Comparison of ENCODE assay signal across 1 cellular context in genomic region chr10:5828725-5829124, GRCh38.
TF ChIP-seq lines count a peak whose summit lies in the region.

No MANE protein-coding gene starts in this region.

TF ChIP-seq in K562, 482 proteins besides CTCF, POLR2A, EP300 and RAD21 (continued from another document):
- TF ChIP-seq, protein P1, sequence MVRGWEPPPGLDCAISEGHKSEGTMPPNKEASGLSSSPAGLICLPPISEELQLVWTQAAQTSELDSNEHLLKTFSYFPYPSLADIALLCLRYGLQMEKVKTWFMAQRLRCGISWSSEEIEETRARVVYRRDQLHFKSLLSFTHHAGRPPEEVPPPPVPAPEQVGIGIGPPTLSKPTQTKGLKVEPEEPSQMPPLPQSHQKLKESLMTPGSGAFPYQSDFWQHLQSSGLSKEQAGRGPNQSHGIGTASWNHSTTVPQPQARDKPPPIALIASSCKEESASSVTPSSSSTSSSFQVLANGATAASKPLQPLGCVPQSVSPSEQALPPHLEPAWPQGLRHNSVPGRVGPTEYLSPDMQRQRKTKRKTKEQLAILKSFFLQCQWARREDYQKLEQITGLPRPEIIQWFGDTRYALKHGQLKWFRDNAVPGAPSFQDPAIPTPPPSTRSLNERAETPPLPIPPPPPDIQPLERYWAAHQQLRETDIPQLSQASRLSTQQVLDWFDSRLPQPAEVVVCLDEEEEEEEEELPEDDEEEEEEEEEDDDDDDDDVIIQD (CRISPR knock-in tag; IDR thresholded peaks at IDR 0.05) = no peak
- TF ChIP-seq FOS (IDR thresholded peaks at IDR 0.05; ENCODE audit: extremely low read depth, insufficient read length) (no peak), KDM4B (IDR thresholded peaks at IDR 0.05; ENCODE audit: borderline replicate concordance in 2 of 2, low read depth in 1 of 2) (no peak), DNMT1 (IDR thresholded peaks at IDR 0.05) (no peak), ZNF764 (CRISPR knock-in tag; IDR thresholded peaks at IDR 0.05; ENCODE audit: low read depth) (no peak), CHCHD3 (CRISPR knock-in tag; IDR thresholded peaks at IDR 0.05) (no peak), NRF1 (conservative IDR thresholded peaks at IDR 0.05 in 1 of 2, IDR thresholded peaks at IDR 0.05 in 1 of 2) (no peak), YY1 (IDR thresholded peaks at IDR 0.05; ENCODE audit: borderline replicate concordance in 1 of 3, control insufficient read depth in 1 of 3, extremely low read depth in 1 of 3, insufficient read depth in 3 of 3, insufficient read length in 1 of 3, insufficient replicate concordance in 2 of 3, low read depth in 1 of 3, low read length in 2 of 3) (no peak), ZSCAN29 (IDR thresholded peaks at IDR 0.05) (no peak), ZNF140 (CRISPR knock-in tag; IDR thresholded peaks at IDR 0.05) (no peak)
- TF ChIP-seq, protein P2, sequence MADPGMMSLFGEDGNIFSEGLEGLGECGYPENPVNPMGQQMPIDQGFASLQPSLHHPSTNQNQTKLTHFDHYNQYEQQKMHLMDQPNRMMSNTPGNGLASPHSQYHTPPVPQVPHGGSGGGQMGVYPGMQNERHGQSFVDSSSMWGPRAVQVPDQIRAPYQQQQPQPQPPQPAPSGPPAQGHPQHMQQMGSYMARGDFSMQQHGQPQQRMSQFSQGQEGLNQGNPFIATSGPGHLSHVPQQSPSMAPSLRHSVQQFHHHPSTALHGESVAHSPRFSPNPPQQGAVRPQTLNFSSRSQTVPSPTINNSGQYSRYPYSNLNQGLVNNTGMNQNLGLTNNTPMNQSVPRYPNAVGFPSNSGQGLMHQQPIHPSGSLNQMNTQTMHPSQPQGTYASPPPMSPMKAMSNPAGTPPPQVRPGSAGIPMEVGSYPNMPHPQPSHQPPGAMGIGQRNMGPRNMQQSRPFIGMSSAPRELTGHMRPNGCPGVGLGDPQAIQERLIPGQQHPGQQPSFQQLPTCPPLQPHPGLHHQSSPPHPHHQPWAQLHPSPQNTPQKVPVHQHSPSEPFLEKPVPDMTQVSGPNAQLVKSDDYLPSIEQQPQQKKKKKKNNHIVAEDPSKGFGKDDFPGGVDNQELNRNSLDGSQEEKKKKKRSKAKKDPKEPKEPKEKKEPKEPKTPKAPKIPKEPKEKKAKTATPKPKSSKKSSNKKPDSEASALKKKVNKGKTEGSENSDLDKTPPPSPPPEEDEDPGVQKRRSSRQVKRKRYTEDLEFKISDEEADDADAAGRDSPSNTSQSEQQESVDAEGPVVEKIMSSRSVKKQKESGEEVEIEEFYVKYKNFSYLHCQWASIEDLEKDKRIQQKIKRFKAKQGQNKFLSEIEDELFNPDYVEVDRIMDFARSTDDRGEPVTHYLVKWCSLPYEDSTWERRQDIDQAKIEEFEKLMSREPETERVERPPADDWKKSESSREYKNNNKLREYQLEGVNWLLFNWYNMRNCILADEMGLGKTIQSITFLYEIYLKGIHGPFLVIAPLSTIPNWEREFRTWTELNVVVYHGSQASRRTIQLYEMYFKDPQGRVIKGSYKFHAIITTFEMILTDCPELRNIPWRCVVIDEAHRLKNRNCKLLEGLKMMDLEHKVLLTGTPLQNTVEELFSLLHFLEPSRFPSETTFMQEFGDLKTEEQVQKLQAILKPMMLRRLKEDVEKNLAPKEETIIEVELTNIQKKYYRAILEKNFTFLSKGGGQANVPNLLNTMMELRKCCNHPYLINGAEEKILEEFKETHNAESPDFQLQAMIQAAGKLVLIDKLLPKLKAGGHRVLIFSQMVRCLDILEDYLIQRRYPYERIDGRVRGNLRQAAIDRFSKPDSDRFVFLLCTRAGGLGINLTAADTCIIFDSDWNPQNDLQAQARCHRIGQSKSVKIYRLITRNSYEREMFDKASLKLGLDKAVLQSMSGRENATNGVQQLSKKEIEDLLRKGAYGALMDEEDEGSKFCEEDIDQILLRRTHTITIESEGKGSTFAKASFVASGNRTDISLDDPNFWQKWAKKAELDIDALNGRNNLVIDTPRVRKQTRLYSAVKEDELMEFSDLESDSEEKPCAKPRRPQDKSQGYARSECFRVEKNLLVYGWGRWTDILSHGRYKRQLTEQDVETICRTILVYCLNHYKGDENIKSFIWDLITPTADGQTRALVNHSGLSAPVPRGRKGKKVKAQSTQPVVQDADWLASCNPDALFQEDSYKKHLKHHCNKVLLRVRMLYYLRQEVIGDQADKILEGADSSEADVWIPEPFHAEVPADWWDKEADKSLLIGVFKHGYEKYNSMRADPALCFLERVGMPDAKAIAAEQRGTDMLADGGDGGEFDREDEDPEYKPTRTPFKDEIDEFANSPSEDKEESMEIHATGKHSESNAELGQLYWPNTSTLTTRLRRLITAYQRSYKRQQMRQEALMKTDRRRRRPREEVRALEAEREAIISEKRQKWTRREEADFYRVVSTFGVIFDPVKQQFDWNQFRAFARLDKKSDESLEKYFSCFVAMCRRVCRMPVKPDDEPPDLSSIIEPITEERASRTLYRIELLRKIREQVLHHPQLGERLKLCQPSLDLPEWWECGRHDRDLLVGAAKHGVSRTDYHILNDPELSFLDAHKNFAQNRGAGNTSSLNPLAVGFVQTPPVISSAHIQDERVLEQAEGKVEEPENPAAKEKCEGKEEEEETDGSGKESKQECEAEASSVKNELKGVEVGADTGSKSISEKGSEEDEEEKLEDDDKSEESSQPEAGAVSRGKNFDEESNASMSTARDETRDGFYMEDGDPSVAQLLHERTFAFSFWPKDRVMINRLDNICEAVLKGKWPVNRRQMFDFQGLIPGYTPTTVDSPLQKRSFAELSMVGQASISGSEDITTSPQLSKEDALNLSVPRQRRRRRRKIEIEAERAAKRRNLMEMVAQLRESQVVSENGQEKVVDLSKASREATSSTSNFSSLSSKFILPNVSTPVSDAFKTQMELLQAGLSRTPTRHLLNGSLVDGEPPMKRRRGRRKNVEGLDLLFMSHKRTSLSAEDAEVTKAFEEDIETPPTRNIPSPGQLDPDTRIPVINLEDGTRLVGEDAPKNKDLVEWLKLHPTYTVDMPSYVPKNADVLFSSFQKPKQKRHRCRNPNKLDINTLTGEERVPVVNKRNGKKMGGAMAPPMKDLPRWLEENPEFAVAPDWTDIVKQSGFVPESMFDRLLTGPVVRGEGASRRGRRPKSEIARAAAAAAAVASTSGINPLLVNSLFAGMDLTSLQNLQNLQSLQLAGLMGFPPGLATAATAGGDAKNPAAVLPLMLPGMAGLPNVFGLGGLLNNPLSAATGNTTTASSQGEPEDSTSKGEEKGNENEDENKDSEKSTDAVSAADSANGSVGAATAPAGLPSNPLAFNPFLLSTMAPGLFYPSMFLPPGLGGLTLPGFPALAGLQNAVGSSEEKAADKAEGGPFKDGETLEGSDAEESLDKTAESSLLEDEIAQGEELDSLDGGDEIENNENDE (IDR thresholded peaks at IDR 0.05; ENCODE audit: low read depth, low read length) = no peak
- TF ChIP-seq, protein P3, sequence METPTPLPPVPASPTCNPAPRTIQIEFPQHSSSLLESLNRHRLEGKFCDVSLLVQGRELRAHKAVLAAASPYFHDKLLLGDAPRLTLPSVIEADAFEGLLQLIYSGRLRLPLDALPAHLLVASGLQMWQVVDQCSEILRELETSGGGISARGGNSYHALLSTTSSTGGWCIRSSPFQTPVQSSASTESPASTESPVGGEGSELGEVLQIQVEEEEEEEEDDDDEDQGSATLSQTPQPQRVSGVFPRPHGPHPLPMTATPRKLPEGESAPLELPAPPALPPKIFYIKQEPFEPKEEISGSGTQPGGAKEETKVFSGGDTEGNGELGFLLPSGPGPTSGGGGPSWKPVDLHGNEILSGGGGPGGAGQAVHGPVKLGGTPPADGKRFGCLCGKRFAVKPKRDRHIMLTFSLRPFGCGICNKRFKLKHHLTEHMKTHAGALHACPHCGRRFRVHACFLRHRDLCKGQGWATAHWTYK (CRISPR knock-in tag; IDR thresholded peaks at IDR 0.05) = no peak
TF ChIP-seq in K562: peak in this region for 0.
